Comparison of ENCODE assay signal across 1 cellular context in genomic region chr2:147689510-147689909, GRCh38.
A peak's percentile ranks its signal among the peaks of the same experiment; 100 is the strongest.
TF ChIP-seq lines count a peak whose summit lies in the region.

No MANE protein-coding gene starts in this region.

TF ChIP-seq in GM12878, 131 proteins besides CTCF, POLR2A, EP300 and RAD21 (continued from another document and continues in another):
- TF ChIP-seq ATF3 (IDR thresholded peaks at IDR 0.05; ENCODE audit: borderline replicate concordance, extremely low read depth, low read depth, low read length) (no peak), HCFC1 (IDR thresholded peaks at IDR 0.05; ENCODE audit: low read length) (no peak), TCF12 (IDR thresholded peaks at IDR 0.05; ENCODE audit: low read depth, low read length) (no peak), CREM (IDR thresholded peaks at IDR 0.05; ENCODE audit: low read depth) (no peak), ZBTB40 (IDR thresholded peaks at IDR 0.05; ENCODE audit: borderline replicate concordance) (no peak), SPI1 (IDR thresholded peaks at IDR 0.05; ENCODE audit: borderline replicate concordance, insufficient read depth, low read depth, low read length) (peak; percentile 99), SUPT20H (IDR thresholded peaks at IDR 0.05; ENCODE audit: borderline replicate concordance, control insufficient read depth, low read depth, low read length) (no peak), RELB (IDR thresholded peaks at IDR 0.05; ENCODE audit: low read depth) (peak; percentile 92), CBFB (IDR thresholded peaks at IDR 0.05; ENCODE audit: low read depth) (peak; percentile 64; the same call in 1 of the 2 replicates), BHLHE40 (IDR thresholded peaks at IDR 0.05; ENCODE audit: borderline replicate concordance in 1 of 2, low read depth in 2 of 2, low read length in 1 of 2) (peak; percentile 36 to 44; a peak in 2 of 4 replicates), NR2C1 (IDR thresholded peaks at IDR 0.05) (no peak), SMC3 (IDR thresholded peaks at IDR 0.05; ENCODE audit: borderline replicate concordance, low read length) (peak; percentile 19; the same call in 1 of the 2 replicates), ZBTB33 (IDR thresholded peaks at IDR 0.05) (no peak), PAX8 (IDR thresholded peaks at IDR 0.05) (no peak), NFIC (IDR thresholded peaks at IDR 0.05; ENCODE audit: low read depth, low read length) (peak; percentile 82), ZNF687 (IDR thresholded peaks at IDR 0.05) (no peak), KAT2A (conservative IDR thresholded peaks at IDR 0.05; ENCODE audit: control insufficient read depth, low read depth, low read length) (no peak), ZZZ3 (IDR thresholded peaks at IDR 0.05; ENCODE audit: control insufficient read depth, insufficient read length, low read depth) (no peak), ZBTB4 (CRISPR knock-in tag; IDR thresholded peaks at IDR 0.05) (no peak), HDAC2 (IDR thresholded peaks at IDR 0.05) (no peak), BCL11A (IDR thresholded peaks at IDR 0.05; ENCODE audit: low read depth, low read length) (peak; percentile 59; the same call in 1 of the 2 replicates), CHD4 (IDR thresholded peaks at IDR 0.05) (no peak), EED (IDR thresholded peaks at IDR 0.05; ENCODE audit: low read depth) (peak; percentile 90), SREBF2 (IDR thresholded peaks at IDR 0.05; ENCODE audit: low read length) (no peak), TARDBP (IDR thresholded peaks at IDR 0.05; ENCODE audit: borderline replicate concordance) (no peak), ATF2 (IDR thresholded peaks at IDR 0.05; ENCODE audit: low read length) (peak; percentile 73; the same call in 1 of the 2 replicates), IRF5 (IDR thresholded peaks at IDR 0.05; ENCODE audit: borderline replicate concordance) (no peak), STAT1 (conservative IDR thresholded peaks at IDR 0.05) (no peak), BCL3 (IDR thresholded peaks at IDR 0.05; ENCODE audit: borderline replicate concordance, insufficient read depth, low read depth, low read length, poor library complexity, severe bottlenecking) (no peak), TBL1XR1 (IDR thresholded peaks at IDR 0.05; ENCODE audit: low read depth, low read length) (no peak), TAF1 (IDR thresholded peaks at IDR 0.05; ENCODE audit: borderline replicate concordance, low read depth, low read length) (no peak), CHD1 (IDR thresholded peaks at IDR 0.05; ENCODE audit: low read depth, low read length) (no peak), BMI1 (IDR thresholded peaks at IDR 0.05; ENCODE audit: borderline replicate concordance) (peak; percentile 54; the same call in 1 of the 2 replicates), STAT3 (IDR thresholded peaks at IDR 0.05; ENCODE audit: low read depth, low read length) (no peak), ETV6 (conservative IDR thresholded peaks at IDR 0.05 in 1 of 2, IDR thresholded peaks at IDR 0.05 in 1 of 2; ENCODE audit: borderline replicate concordance in 1 of 2, low read depth in 1 of 2) (no peak), YY1 (IDR thresholded peaks at IDR 0.05; ENCODE audit: low read depth, low read length) (no peak), SIX5 (IDR thresholded peaks at IDR 0.05; ENCODE audit: low read depth, low read length, severe bottlenecking) (no peak), BACH1 (IDR thresholded peaks at IDR 0.05; ENCODE audit: borderline replicate concordance) (peak; percentile 63; the same call in 1 of the 2 replicates), MYC (IDR thresholded peaks at IDR 0.05; ENCODE audit: insufficient read depth, insufficient read length, insufficient replicate concordance, low read length, severe bottlenecking) (no peak)
